In the genomic region with DNA sequence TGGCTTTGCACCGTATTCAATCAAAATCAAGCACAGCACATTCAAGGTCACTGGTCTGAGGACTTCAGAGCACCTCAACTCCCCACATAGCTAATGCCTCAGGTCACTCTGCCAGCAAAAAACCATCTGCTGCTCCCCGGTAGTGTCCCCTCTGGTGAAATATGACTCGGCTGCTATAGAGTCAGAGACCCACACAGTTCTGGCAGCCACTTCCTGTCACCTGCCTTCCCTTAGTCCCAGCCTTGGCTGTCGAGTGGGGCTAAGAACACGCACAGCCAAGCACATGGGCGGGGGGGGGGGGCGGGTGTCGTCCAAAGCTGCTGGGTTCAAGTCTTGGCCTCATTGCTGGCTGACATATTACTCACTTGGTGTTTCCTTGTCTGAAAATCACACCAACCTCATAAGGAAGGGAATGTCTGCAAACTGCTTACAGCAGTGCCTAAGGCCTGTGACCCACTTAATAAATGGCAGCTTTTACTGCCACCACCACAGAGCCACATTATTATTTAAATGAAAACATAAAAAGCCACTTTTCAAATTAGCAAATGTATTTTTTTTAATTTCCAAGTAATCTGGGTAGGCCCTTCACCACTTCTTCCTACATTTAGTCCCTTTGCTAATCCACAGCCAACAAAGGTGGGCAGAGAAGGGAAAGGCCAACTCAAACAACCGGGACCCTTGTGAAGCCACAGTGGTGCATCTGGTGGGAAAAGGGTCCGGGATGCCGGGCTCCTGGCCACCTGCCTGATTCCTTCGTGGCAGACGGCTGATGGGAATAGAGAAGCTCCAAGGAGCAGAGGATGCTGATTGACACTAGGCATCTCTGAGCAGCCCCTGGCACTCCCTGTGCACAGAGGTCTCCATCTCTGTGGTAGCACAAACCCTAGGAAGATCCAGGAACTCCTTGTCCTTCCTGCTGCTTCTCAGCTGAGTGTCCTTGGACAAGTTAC, we compare ENCODE assay signal across 8 cellular contexts. TPM values are rescaled to one million over a fixed set of nuclear protein-coding genes. Genes with fewer than 3 reads are reported as not detected.
A peak's percentile ranks its signal among the peaks of the same experiment; 100 is the strongest.
DNase-seq lines count a peak whose midpoint lies in the region; ATAC-seq and TF ChIP-seq lines count a peak whose summit lies in the region.

No MANE protein-coding gene starts in this region.

- intact Hi-C loops in left ventricle myocardium inferior (cut with micrococcal nuclease) (no loop called here), Right ventricle myocardium superior (cut with DNase I) (no loop called here), transverse colon (cut with DNase I; ENCODE audit: low total_unique reads) (no loop called here)

- 71 to 100% methylated on average over 1 to 13 of the region's 13 CpGs for WGBS in transverse colon (ENCODE audit: low coverage in 1 of 2), 2 donors

- TF ChIP-seq CTCF in left ventricle myocardium inferior (IDR thresholded peaks at IDR 0.05; ENCODE audit: borderline replicate concordance) (no peak), transverse colon (IDR thresholded peaks at IDR 0.05) (no peak)

- in situ Hi-C loops in SK-MEL-5 (cut with HindIII; ENCODE audit: low pct_unique_long_range_greater_than_20kb, low sequenced_read_pairs) (no loop called here), transverse colon (cut with MboI; ENCODE audit: low pct_ligation_motif_present in 1 of 4, low pct_unique_long_range_greater_than_20kb in 1 of 4, low sequenced_read_pairs in 3 of 4) (no loop called here)

- TF ChIP-seq EP300 in transverse colon (IDR thresholded peaks at IDR 0.05; ENCODE audit: low read depth), result no peak

- H3K36me3 ChIP-seq in left ventricle myocardium inferior (peaks cover 67% of the 10 kb centered on the region), transverse colon (peaks cover 0 to 35% (median 15%) of the 10 kb centered on the region in 4 donors)

- DNase-seq in left ventricle myocardium inferior (no peak), Right ventricle myocardium superior (no peak), SK-MEL-5 (ENCODE audit: low read depth, low spot score) (peak; percentile 80), transverse colon (peak; percentile 24), HuH-7.5 (ENCODE audit: low spot score) (no peak)
- DNase-seq in effector CD4-positive, alpha-beta T cell, result peak; percentile 32

- H3K27ac ChIP-seq in left ventricle myocardium inferior (replicated peaks) (peak overlapping the region; percentile 33), transverse colon (no peak overlapping the region)

- H3K4me1 ChIP-seq in left ventricle myocardium inferior (peaks cover 44% of the 10 kb centered on the region), transverse colon (peaks cover 0 to 9% (median 5%) of the 10 kb centered on the region in 4 donors)

- H3K9me3 ChIP-seq in left ventricle myocardium inferior (replicated peaks) (peaks cover 8% of the 10 kb centered on the region), transverse colon (no peaks in the 10 kb centered on the region)

- H3K4me3 ChIP-seq in left ventricle myocardium inferior (no peak overlapping the region), transverse colon (no peak overlapping the region)

- ATAC-seq in Right ventricle myocardium superior (ENCODE audit: poor library complexity), result no peak
- no peak for ATAC-seq in HG02981 (IDR thresholded peaks at IDR 0.05; ENCODE audit: unreplicated experiment)
- no peak for ATAC-seq in HG02588 (IDR thresholded peaks at IDR 0.05; ENCODE audit: unreplicated experiment)

- no peak for TF ChIP-seq POLR2A in transverse colon (IDR thresholded peaks at IDR 0.05)

- H3K27me3 ChIP-seq in left ventricle myocardium inferior (ENCODE audit: low read depth) (no peaks in the 10 kb centered on the region), transverse colon (no peaks in the 10 kb centered on the region)

RNA-seq across cellular contexts. Expression of a gene that starts 37.3 kb away (rescaled TPM):
- total RNA-seq in left ventricle myocardium inferior (16.3 TPM), Right ventricle myocardium superior (13.4 TPM), transverse colon (10 to 100 TPM; 11.1 to 17.6 (median 13.3) TPM)
- 26.3 and 29.9 TPM in 2 replicates for total RNA-seq in SK-MEL-5 (2014; rRNA removed; shearing (Covaris generic))
- polyA plus RNA-seq in SK-MEL-5 (2015; cell fraction: cytosol; rRNA removed), result 29.5 and 37.5 TPM in 2 replicates
- 34.2 and 41.3 TPM in 2 replicates for polyA plus RNA-seq in SK-MEL-5 (2015; cell fraction: nucleus; rRNA removed)

RNA-seq across cellular contexts. Expression of a gene that starts 37.7 kb away (rescaled TPM):
- total RNA-seq in left ventricle myocardium inferior (158 TPM), Right ventricle myocardium superior (134 TPM), transverse colon (100 to 1,000 TPM in 1 of 4 donors, 10 to 100 TPM in 3; 67.7 to 189 (median 83.0) TPM)
- 238 and 268 TPM in 2 replicates for total RNA-seq in SK-MEL-5 (2014; rRNA removed; shearing (Covaris generic))
- polyA plus RNA-seq in SK-MEL-5 (2015; cell fraction: cytosol; rRNA removed), result 52.3 and 68.1 TPM in 2 replicates
- polyA plus RNA-seq in SK-MEL-5 (2015; cell fraction: nucleus; rRNA removed), result 1,280 and 1,431 TPM in 2 replicates

Comparison
In these comparisons a context has a peak if more than half of its experiments do, and no peak if none do; other contexts are left out.
1. DNase-seq: peak in SK-MEL-5 (single experiment), effector CD4-positive, alpha-beta T cell (single experiment) and transverse colon (single experiment); none in left ventricle myocardium inferior (single experiment), Right ventricle myocardium superior (single experiment) and HuH-7.5 (single experiment).